ENCODE assay signal across 11 cellular contexts in the genomic region with DNA sequence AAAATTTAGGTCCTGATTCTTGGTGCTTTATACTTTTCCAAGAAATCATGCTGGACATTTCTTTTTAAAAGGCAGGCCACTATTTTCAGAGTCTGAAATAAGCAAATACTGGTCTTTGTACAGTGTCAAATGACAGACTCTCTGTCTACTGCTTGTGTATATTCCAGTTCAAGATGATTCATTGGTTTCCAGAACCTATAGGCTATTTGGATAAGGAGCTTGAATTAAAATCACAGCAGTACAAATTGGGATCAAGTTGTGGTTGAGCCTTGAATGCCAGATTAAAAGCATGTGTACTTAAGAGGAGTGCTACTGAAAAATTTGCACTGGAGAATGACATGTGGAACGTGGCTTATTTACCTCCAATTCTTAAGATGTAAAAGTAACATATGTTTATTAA. TPM values are rescaled to one million over a fixed set of nuclear protein-coding genes. Genes with fewer than 3 reads are reported as not detected.
A peak's percentile ranks its signal among the peaks of the same experiment; 100 is the strongest.
DNase-seq lines count a peak whose midpoint lies in the region; ATAC-seq and TF ChIP-seq lines count a peak whose summit lies in the region.
"Had no signal": no experiment of that assay in that cellular context is flagged by ENCODE, and none has a peak within 500 bp of the region (broad histone marks: within the 10 kb centered on the region; RNA-seq: fewer than 3 reads in every experiment).

No MANE protein-coding gene starts in this region.

- H3K27me3 ChIP-seq in AG04450 (ENCODE audit: control insufficient read depth, insufficient read depth, low read length) (no peaks in the 10 kb centered on the region), SU-DHL-6 (ENCODE audit: low read length) (no peaks in the 10 kb centered on the region)

- H3K9me3 Mint-ChIP-seq in immature natural killer cell: no peaks in the 10 kb centered on the region

- no peak overlapping the region for H3K9ac ChIP-seq in SU-DHL-6 (ENCODE audit: low read length)

- peak; percentile 61 for DNase-seq in AG04450 (ENCODE audit: low read depth, low spot score)
- DNase-seq in H4 (ENCODE audit: low spot score): peak; percentile 45
- no peak for DNase-seq in immature natural killer cell
- DNase-seq in A172 (ENCODE audit: low spot score): no peak
- DNase-seq: activated CD4-positive, alpha-beta T cell treated with anti-CD3 and anti-CD28 coated beads, Interleukin-2, amount 10 ng/mL, durations not matched to agents 24 days and 14 days; Caco-2 had no signal

- H3K4me2 ChIP-seq in SU-DHL-6 (ENCODE audit: low read depth, low read length, poor library complexity, severe bottlenecking): peak overlapping the region; percentile 7

- H3K4me3 Mint-ChIP-seq in immature natural killer cell: peak overlapping the region in 1 of 5 donors; percentile 60
- H3K4me3 Mint-ChIP-seq: activated CD4-positive, alpha-beta T cell treated with anti-CD3 and anti-CD28 coated beads, Interleukin-2, amount 10 ng/mL, durations not matched to agents 24 days and 14 days had no signal

- no peaks in the 10 kb centered on the region for H3K9me2 ChIP-seq in SU-DHL-6 (replicated peaks; ENCODE audit: insufficient read depth, low read length)

- no peaks in the 10 kb centered on the region for H3K36me3 Mint-ChIP-seq in immature natural killer cell

- CTCF ChIA-PET in AG04450 (lab: Charles Lee): interaction anchor here (0.6 to 1.3 kb wide), 3 partner anchors 9 to 568 kb away, joined by 4 to 10 read pairs (median 4); no protein-coding TSS in a partner anchor

- H2AFZ ChIP-seq in SU-DHL-6 (ENCODE audit: low read depth, low read length, severe bottlenecking): no peak overlapping the region

- H4K20me1 ChIP-seq in SU-DHL-6 (ENCODE audit: low read depth, low read length): peaks cover 85% of the 10 kb centered on the region

- peak overlapping the region; percentile 19 to 83 (median 72) for H3K27ac Mint-ChIP-seq in immature natural killer cell
- H3K27ac Mint-ChIP-seq: activated CD4-positive, alpha-beta T cell treated with anti-CD3 and anti-CD28 coated beads, Interleukin-2, amount 10 ng/mL, durations not matched to agents 24 days and 14 days had no signal

- H3K4me3 ChIP-seq in AG04450 (ENCODE audit: low read depth, low read length) (no peak overlapping the region), SU-DHL-6 (ENCODE audit: insufficient read depth, low read length, poor library complexity, severe bottlenecking) (no peak overlapping the region)

- ATAC-seq in GM21381 (IDR thresholded peaks at IDR 0.05; ENCODE audit: unreplicated experiment): no peak
- no peak for ATAC-seq in GM21423 (IDR thresholded peaks at IDR 0.05; ENCODE audit: unreplicated experiment)
- no peak for ATAC-seq in GM18505 (IDR thresholded peaks at IDR 0.05; ENCODE audit: unreplicated experiment)

- H3K27ac ChIP-seq in AG04450 (ENCODE audit: low read depth, low read length): no peak overlapping the region
- no peak overlapping the region for H3K27ac ChIP-seq in SU-DHL-6 (ENCODE audit: low read depth, low read length)
- H3K27ac ChIP-seq: RWPE1 had no signal

- H3K36me3 ChIP-seq in SU-DHL-6 (ENCODE audit: low read length): no peaks in the 10 kb centered on the region

- peaks cover 3 to 13% (median 7%) of the 10 kb centered on the region in 3 donors for H3K27me3 Mint-ChIP-seq in immature natural killer cell (ENCODE audit: low read depth in 3 of 3)
- H3K27me3 Mint-ChIP-seq: activated CD4-positive, alpha-beta T cell treated with anti-CD3 and anti-CD28 coated beads, Interleukin-2, amount 10 ng/mL, durations not matched to agents 24 days and 14 days had no signal

- H3K4me1 Mint-ChIP-seq in immature natural killer cell: peaks cover 91 to 100% of the 10 kb centered on the region in 2 donors

- no peak for TF ChIP-seq POLR2A in GM18505 (IDR thresholded peaks at IDR 0.05; ENCODE audit: borderline replicate concordance, extremely low read depth, insufficient read depth, insufficient read length)

- TF ChIP-seq CTCF in AG04450 (IDR thresholded peaks at IDR 0.05; ENCODE audit: low read depth, low read length) (no peak), SU-DHL-6 (IDR thresholded peaks at IDR 0.05; ENCODE audit: insufficient read depth, low read length, poor library complexity, severe bottlenecking) (no peak)

- H3K79me2 ChIP-seq in SU-DHL-6 (ENCODE audit: insufficient read depth, low read length): peaks cover 100% of the 10 kb centered on the region

- H3K9me3 ChIP-seq in AG04450 (ENCODE audit: control insufficient read depth, insufficient read depth, low read length) (no peaks in the 10 kb centered on the region), SU-DHL-6 (ENCODE audit: insufficient read depth, low read length) (no peaks in the 10 kb centered on the region)
- H3K9me3 ChIP-seq: Caco-2 had no signal

- peaks cover 36% of the 10 kb centered on the region for H3F3A ChIP-seq in SU-DHL-6 (ENCODE audit: insufficient read depth)

- POLR2A ChIA-PET in AG04450 (lab: Yijun Ruan, JAX): interaction anchor here (0.6 to 1.4 kb wide), 5 partner anchors 9 to 327 kb away, joined by 3 to 6 read pairs (median 3); no protein-coding TSS in a partner anchor

RNA-seq across cellular contexts. Expression of a gene that starts 10.7 kb away (rescaled TPM):
- polyA plus RNA-seq in AG04450 (2011; rRNA removed) (13.8 and 24.1 TPM in 2 replicates), immature natural killer cell (100 to 1,000 TPM in 2 of 3 donors, 10 to 100 TPM in 1; 74.3 to 234 (median 114) TPM)
- 74.9 and 89.4 TPM in 2 replicates for polyA minus RNA-seq in AG04450 (2011; rRNA and poly(A)+ RNA removed)
- total RNA-seq in H4 (2014; rRNA removed; shearing (Covaris generic)): 19.4 and 38.2 TPM in 2 replicates
- total RNA-seq in A172 (2014; rRNA removed; shearing (Covaris generic)): 27.6 and 40.3 TPM in 2 replicates

Comparison
In these comparisons a context has a peak if more than half of its experiments do, and no peak if none do; other contexts are left out.
1. DNase-seq: peak in AG04450 (single experiment) and H4 (single experiment); none in immature natural killer cell (0 of 3) and A172 (single experiment).